Comparison of ENCODE assay signal across 1 cellular context in the genomic region with DNA sequence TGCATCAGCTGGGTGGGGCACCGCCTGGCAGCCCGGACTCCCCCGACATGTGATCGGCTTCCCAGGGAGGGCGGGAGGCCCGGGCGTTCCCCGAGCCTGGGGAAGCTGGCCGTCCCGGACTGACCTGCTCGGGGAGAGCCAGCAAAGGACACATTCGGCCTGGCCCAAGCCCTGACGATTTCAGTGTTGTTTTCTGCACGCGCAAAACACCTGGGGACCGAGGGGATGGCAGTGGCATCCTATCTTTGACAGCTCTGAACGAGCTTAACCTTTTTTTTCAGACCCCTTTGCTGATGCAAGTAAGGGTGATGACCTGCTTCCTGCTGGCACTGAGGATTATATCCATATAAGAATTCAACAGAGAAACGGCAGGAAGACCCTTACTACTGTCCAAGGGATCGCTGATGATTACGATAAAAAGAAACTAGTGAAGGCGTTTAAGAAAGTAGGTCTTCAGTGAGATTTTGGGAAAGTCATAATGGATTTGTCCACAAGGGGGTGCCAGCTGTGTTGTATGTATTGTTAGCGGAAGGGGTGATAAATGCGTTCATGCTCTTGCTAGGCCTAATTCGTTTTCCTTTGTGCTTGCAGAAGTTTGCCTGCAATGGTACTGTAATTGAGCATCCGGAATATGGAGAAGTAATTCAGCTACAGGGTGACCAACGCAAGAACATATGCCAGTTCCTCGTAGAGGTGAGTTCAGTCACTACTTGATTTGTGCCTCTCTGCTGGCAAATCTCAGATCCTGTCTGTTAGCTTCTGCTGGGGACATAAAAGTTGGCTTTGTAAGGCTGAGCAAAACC.
TF ChIP-seq lines count a peak whose summit lies in the region.

No MANE protein-coding gene starts in this region.

TF ChIP-seq in HepG2, 621 proteins besides CTCF, POLR2A, EP300 and RAD21 (continued from another document and continues in another):
- TF ChIP-seq, protein P1, sequence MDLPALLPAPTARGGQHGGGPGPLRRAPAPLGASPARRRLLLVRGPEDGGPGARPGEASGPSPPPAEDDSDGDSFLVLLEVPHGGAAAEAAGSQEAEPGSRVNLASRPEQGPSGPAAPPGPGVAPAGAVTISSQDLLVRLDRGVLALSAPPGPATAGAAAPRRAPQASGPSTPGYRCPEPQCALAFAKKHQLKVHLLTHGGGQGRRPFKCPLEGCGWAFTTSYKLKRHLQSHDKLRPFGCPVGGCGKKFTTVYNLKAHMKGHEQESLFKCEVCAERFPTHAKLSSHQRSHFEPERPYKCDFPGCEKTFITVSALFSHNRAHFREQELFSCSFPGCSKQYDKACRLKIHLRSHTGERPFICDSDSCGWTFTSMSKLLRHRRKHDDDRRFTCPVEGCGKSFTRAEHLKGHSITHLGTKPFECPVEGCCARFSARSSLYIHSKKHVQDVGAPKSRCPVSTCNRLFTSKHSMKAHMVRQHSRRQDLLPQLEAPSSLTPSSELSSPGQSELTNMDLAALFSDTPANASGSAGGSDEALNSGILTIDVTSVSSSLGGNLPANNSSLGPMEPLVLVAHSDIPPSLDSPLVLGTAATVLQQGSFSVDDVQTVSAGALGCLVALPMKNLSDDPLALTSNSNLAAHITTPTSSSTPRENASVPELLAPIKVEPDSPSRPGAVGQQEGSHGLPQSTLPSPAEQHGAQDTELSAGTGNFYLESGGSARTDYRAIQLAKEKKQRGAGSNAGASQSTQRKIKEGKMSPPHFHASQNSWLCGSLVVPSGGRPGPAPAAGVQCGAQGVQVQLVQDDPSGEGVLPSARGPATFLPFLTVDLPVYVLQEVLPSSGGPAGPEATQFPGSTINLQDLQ (CRISPR knock-in tag; IDR thresholded peaks at IDR 0.05), result no peak
- TF ChIP-seq ARID2 (CRISPR knock-in tag; IDR thresholded peaks at IDR 0.05; ENCODE audit: borderline replicate concordance) (peak; percentile 51; the same call in 1 of the 2 replicates), AFF4 (CRISPR knock-in tag; IDR thresholded peaks at IDR 0.05) (peak; percentile 63; the same call in 1 of the 2 replicates), ZNF839 (CRISPR knock-in tag; IDR thresholded peaks at IDR 0.05; ENCODE audit: borderline replicate concordance) (no peak), ZNF784 (CRISPR knock-in tag; IDR thresholded peaks at IDR 0.05; ENCODE audit: borderline replicate concordance) (no peak), NPAS2 (CRISPR knock-in tag; IDR thresholded peaks at IDR 0.05; ENCODE audit: borderline replicate concordance) (no peak), GRHL1 (CRISPR knock-in tag; conservative IDR thresholded peaks at IDR 0.05) (no peak), AGO2 (optimal IDR thresholded peaks at IDR 0.05; ENCODE audit: low read depth, low read length) (no peak), MED1 (CRISPR knock-in tag; IDR thresholded peaks at IDR 0.05) (no peak), ZNF225 (CRISPR knock-in tag; IDR thresholded peaks at IDR 0.05) (no peak), ZNF24 (IDR thresholded peaks at IDR 0.05) (no peak), ZFP1 (CRISPR knock-in tag; IDR thresholded peaks at IDR 0.05) (no peak; the same call in 1 of the 2 replicates), RBM22 (optimal IDR thresholded peaks at IDR 0.05; ENCODE audit: low read length) (peak; percentile 8), ETV6 (CRISPR knock-in tag; conservative IDR thresholded peaks at IDR 0.05) (no peak), MAF1 (CRISPR knock-in tag; IDR thresholded peaks at IDR 0.05; ENCODE audit: borderline replicate concordance) (peak; percentile 1; the same call in 1 of the 2 replicates), SOX5 (CRISPR knock-in tag; IDR thresholded peaks at IDR 0.05; ENCODE audit: borderline replicate concordance) (peak; percentile 58; the same call in 1 of the 2 replicates), ZNF775 (CRISPR knock-in tag; IDR thresholded peaks at IDR 0.05; ENCODE audit: borderline replicate concordance) (no peak), CEBPG (CRISPR knock-in tag; IDR thresholded peaks at IDR 0.05) (no peak), ZNF138 (CRISPR knock-in tag; IDR thresholded peaks at IDR 0.05; ENCODE audit: low read depth) (no peak), ZNF572 (CRISPR knock-in tag; IDR thresholded peaks at IDR 0.05) (no peak), SALL1 (CRISPR knock-in tag; IDR thresholded peaks at IDR 0.05) (no peak), SKI (IDR thresholded peaks at IDR 0.05; ENCODE audit: partially characterized antibody) (no peak), HDAC2 (CRISPR knock-in tag; IDR thresholded peaks at IDR 0.05) (no peak; the same call in 1 of the 2 replicates), ZNF333 (CRISPR knock-in tag; IDR thresholded peaks at IDR 0.05; ENCODE audit: borderline replicate concordance) (no peak), TRAFD1 (CRISPR knock-in tag; IDR thresholded peaks at IDR 0.05; ENCODE audit: borderline replicate concordance) (peak; percentile 8; the same call in 1 of the 2 replicates), ZNF841 (CRISPR knock-in tag; IDR thresholded peaks at IDR 0.05; ENCODE audit: borderline replicate concordance) (no peak), ZNF501 (CRISPR knock-in tag; IDR thresholded peaks at IDR 0.05) (no peak; the same call in none of the 2 replicates), FOXK2 (IDR thresholded peaks at IDR 0.05) (no peak), ZNF879 (CRISPR knock-in tag; IDR thresholded peaks at IDR 0.05) (no peak), ZNF367 (CRISPR knock-in tag; IDR thresholded peaks at IDR 0.05; ENCODE audit: borderline replicate concordance) (no peak), ZC3H13 (CRISPR knock-in tag; IDR thresholded peaks at IDR 0.05) (peak; percentile 40; the same call in 1 of the 2 replicates), FOXJ3 (CRISPR knock-in tag; IDR thresholded peaks at IDR 0.05; ENCODE audit: borderline replicate concordance) (no peak; the same call in 1 of the 2 replicates), SNAPC2 (CRISPR knock-in tag; IDR thresholded peaks at IDR 0.05) (no peak), CHD2 (IDR thresholded peaks at IDR 0.05; ENCODE audit: low read depth, low read length) (no peak)
- TF ChIP-seq, protein P2, sequence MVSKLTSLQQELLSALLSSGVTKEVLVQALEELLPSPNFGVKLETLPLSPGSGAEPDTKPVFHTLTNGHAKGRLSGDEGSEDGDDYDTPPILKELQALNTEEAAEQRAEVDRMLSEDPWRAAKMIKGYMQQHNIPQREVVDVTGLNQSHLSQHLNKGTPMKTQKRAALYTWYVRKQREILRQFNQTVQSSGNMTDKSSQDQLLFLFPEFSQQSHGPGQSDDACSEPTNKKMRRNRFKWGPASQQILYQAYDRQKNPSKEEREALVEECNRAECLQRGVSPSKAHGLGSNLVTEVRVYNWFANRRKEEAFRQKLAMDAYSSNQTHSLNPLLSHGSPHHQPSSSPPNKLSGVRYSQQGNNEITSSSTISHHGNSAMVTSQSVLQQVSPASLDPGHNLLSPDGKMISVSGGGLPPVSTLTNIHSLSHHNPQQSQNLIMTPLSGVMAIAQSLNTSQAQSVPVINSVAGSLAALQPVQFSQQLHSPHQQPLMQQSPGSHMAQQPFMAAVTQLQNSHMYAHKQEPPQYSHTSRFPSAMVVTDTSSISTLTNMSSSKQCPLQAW (CRISPR knock-in tag; IDR thresholded peaks at IDR 0.05), result no peak
- TF ChIP-seq, protein P3, sequence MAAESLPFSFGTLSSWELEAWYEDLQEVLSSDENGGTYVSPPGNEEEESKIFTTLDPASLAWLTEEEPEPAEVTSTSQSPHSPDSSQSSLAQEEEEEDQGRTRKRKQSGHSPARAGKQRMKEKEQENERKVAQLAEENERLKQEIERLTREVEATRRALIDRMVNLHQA (CRISPR knock-in tag; IDR thresholded peaks at IDR 0.05), result no peak
